ENCODE assay signal across 8 cellular contexts in the genomic region with DNA sequence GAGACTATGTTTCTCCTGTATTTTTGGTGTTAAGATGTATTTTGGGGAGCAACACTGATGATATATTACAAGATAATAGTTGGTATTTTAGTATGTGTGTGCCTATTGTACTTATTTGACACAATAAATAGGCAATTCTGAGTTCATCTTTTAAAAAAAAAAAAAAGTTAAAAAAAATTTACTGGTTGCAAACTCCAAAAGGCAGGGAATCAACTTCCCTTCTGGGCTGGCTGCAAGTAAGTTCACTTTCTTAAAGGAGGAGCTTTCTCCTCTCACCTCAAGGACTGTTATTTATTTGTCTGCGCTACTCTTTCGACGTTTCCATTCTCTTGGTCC. TPM values are rescaled to one million over a fixed set of nuclear protein-coding genes. Genes with fewer than 3 reads are reported as not detected.
DNase-seq lines count a peak whose midpoint lies in the region; ATAC-seq and TF ChIP-seq lines count a peak whose summit lies in the region.

No MANE protein-coding gene starts in this region.

- peaks cover 44% of the 10 kb centered on the region for H3K4me1 Mint-ChIP-seq in activated T-cell treated with anti-CD3 and anti-CD28 coated beads, Interleukin-2, amount 50 U/mL, for 4 hours (ENCODE audit: low read depth)

- no peak for TF ChIP-seq POLR2A in thyroid gland (IDR thresholded peaks at IDR 0.05)

- no peaks in the 10 kb centered on the region for H3K9me3 Mint-ChIP-seq in activated T-cell treated with anti-CD3 and anti-CD28 coated beads, Interleukin-2, amount 50 U/mL, for 4 hours

- H3K36me3 ChIP-seq in adipocyte (ENCODE audit: control insufficient read depth, insufficient read depth, low read length, severe bottlenecking) = no peaks in the 10 kb centered on the region
- H3K36me3 ChIP-seq in lower lobe of right lung = peaks cover 8% of the 10 kb centered on the region
- no peaks in the 10 kb centered on the region for H3K36me3 ChIP-seq in thyroid gland

- H3K27ac ChIP-seq in lower lobe of right lung (peak overlapping the region; percentile 86), thyroid gland (peak overlapping the region in 2 of 3 donors; percentile 70 to 84)

- peak overlapping the region; percentile 99 for H3K4me3 Mint-ChIP-seq in activated T-cell treated with anti-CD3 and anti-CD28 coated beads, Interleukin-2, amount 50 U/mL, for 4 hours

- H3K4me1 ChIP-seq in adipocyte (ENCODE audit: control insufficient read depth, insufficient read depth, low read length) = peaks cover 4% of the 10 kb centered on the region
- H3K4me1 ChIP-seq in lower lobe of right lung = peaks cover 23% of the 10 kb centered on the region
- peaks cover 6 to 10% of the 10 kb centered on the region in 2 donors for H3K4me1 ChIP-seq in thyroid gland

- peaks cover 2% of the 10 kb centered on the region for H3K36me3 Mint-ChIP-seq in activated T-cell treated with anti-CD3 and anti-CD28 coated beads, Interleukin-2, amount 50 U/mL, for 4 hours (ENCODE audit: insufficient read depth)

- intact Hi-C loops in lower lobe of right lung (cut with DNase I) (no loop called here), thyroid gland (cut with DNase I) (no loop called here)

- H3K9me3 ChIP-seq in adipocyte (ENCODE audit: control insufficient read depth, low read length) = no peaks in the 10 kb centered on the region
- no peaks in the 10 kb centered on the region for H3K9me3 ChIP-seq in lower lobe of right lung
- H3K9me3 ChIP-seq in thyroid gland = no peaks in the 10 kb centered on the region

- 0 to 1% methylated on average over 3 of the region's 3 CpGs for WGBS in thyroid gland, 2 donors

- DNase-seq in activated T-cell treated with anti-CD3 and anti-CD28 coated beads, Interleukin-2, amount 50 U/mL, for 4 hours = no peak
- DNase-seq in activated T-cell treated with anti-CD3 and anti-CD28 coated beads for 4 hours (no peak), adipocyte (ENCODE audit: low read depth) (no peak), lower lobe of right lung (no peak), thyroid gland (no peak), AG08396 (ENCODE audit: low spot score) (no peak)
- no peak for DNase-seq in activated CD4-positive, alpha-beta T cell treated with anti-CD3 and anti-CD28 coated beads for 48 hours

- TF ChIP-seq CTCF in lower lobe of right lung (IDR thresholded peaks at IDR 0.05) (no peak), thyroid gland (IDR thresholded peaks at IDR 0.05) (no peak)

- no peak for ATAC-seq in activated T-cell treated with anti-CD3 and anti-CD28 coated beads, Interleukin-2, amount 50 U/mL, for 4 hours
- ATAC-seq in lower lobe of right lung = no peak
- no peak for ATAC-seq in HG03469 (IDR thresholded peaks at IDR 0.05; ENCODE audit: unreplicated experiment)

- H3K4me3 ChIP-seq in adipocyte (ENCODE audit: low read length) (peak overlapping the region; percentile 97), lower lobe of right lung (peak overlapping the region; percentile 92), thyroid gland (replicated peaks in 1 of 3) (peak overlapping the region in 1 of 3 donors; percentile 60)

- peak overlapping the region; percentile 92 for H3K9ac ChIP-seq in adipocyte (ENCODE audit: low read length)

- H3K27me3 Mint-ChIP-seq in activated T-cell treated with anti-CD3 and anti-CD28 coated beads, Interleukin-2, amount 50 U/mL, for 4 hours (ENCODE audit: low read depth) = peaks cover 2% of the 10 kb centered on the region

- H3K27me3 ChIP-seq in adipocyte (replicated peaks; ENCODE audit: control insufficient read depth, insufficient read depth, low read length) = no peaks in the 10 kb centered on the region
- H3K27me3 ChIP-seq in lower lobe of right lung (ENCODE audit: low read depth) = no peaks in the 10 kb centered on the region
- H3K27me3 ChIP-seq in thyroid gland = no peaks in the 10 kb centered on the region

RNA-seq across cellular contexts. Expression of gene VPS8, which starts 0.3 kb away (rescaled TPM):
- total RNA-seq in activated T-cell treated with anti-CD3 and anti-CD28 coated beads, Interleukin-2, amount 50 U/mL, for 4 hours = 10 to 100 TPM; 13.2 to 18.4 (median 17.6) TPM
- 84.7 TPM for total RNA-seq in lower lobe of right lung
- 100 to 1,000 TPM in 2 of 4 donors, 10 to 100 TPM in 2; 85.6 to 171 (median 103) TPM for total RNA-seq in thyroid gland
